In the genomic region with DNA sequence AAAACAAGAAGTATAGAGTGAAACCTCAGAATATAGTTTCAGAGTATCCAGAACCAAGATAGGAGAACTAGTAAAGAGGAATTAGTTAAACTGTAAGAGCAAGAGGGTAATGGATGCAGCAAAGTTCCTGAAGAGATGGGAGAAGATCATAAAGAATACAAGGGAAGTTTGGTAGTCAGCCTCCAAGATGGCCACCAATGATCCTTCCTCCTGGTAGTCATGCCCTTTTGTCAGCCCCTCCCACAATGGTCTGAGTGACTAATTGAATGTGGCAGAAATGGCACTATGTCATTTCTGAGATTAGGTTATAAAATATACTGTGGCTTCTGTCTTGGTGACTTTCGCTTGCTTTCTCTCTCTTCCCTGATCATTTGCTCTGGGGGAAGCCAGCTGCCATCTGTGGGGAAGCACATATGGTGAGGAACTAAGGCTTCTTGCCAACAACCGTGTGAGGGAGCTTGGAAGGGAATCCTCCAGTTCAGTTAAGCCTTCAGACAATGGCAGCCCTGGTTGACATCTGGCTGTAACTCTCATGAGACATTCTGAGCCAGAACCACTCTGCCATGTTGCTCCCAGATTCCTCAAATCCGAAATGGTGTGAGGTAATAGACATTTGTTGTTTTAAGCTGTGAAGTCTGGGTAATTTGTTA, we compare ENCODE assay signal across 1 cellular context.
TF ChIP-seq lines count a peak whose summit lies in the region.

No MANE protein-coding gene starts in this region.

TF ChIP-seq in GM23338, 12 proteins besides CTCF, POLR2A, EP300 and RAD21 (continued from another document):
- TF ChIP-seq ZNF462 (CRISPR knock-in tag; IDR thresholded peaks at IDR 0.05), result no peak
- TF ChIP-seq CREB1 (CRISPR knock-in tag; IDR thresholded peaks at IDR 0.05; ENCODE audit: low read depth), result no peak
- no peak for TF ChIP-seq POLR2AphosphoS5 (IDR thresholded peaks at IDR 0.05; ENCODE audit: low read depth)
- TF ChIP-seq REST (IDR thresholded peaks at IDR 0.05; ENCODE audit: unreplicated experiment), result no peak
- no peak for TF ChIP-seq NANOG (IDR thresholded peaks at IDR 0.05; ENCODE audit: borderline replicate concordance)
- no peak for TF ChIP-seq ZNF114 (CRISPR knock-in tag; IDR thresholded peaks at IDR 0.05)
